Comparison of ENCODE assay signal across 1 cellular context in genomic region chr1:172533511-172534116, GRCh38.
TF ChIP-seq lines count a peak whose summit lies in the region.

No MANE protein-coding gene starts in this region.

TF ChIP-seq in K562, 482 proteins besides CTCF, POLR2A, EP300 and RAD21 (continued from another document and continues in another):
- TF ChIP-seq, protein P1, sequence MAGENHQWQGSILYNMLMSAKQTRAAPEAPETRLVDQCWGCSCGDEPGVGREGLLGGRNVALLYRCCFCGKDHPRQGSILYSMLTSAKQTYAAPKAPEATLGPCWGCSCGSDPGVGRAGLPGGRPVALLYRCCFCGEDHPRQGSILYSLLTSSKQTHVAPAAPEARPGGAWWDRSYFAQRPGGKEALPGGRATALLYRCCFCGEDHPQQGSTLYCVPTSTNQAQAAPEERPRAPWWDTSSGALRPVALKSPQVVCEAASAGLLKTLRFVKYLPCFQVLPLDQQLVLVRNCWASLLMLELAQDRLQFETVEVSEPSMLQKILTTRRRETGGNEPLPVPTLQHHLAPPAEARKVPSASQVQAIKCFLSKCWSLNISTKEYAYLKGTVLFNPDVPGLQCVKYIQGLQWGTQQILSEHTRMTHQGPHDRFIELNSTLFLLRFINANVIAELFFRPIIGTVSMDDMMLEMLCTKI (IDR thresholded peaks at IDR 0.05; ENCODE audit: partially characterized antibody): no peak
- TF ChIP-seq FOXP1 (CRISPR knock-in tag; IDR thresholded peaks at IDR 0.05) (no peak), HDAC3 (IDR thresholded peaks at IDR 0.05; ENCODE audit: borderline replicate concordance, partially characterized antibody) (no peak), MITF (IDR thresholded peaks at IDR 0.05) (no peak), PML (IDR thresholded peaks at IDR 0.05; ENCODE audit: low read length) (0 out of 2 replicates have a peak, but pooled peaks have one; percentile 10), MED1 (CRISPR knock-in tag; IDR thresholded peaks at IDR 0.05; ENCODE audit: borderline replicate concordance) (no peak), ZNF324 (CRISPR knock-in tag; IDR thresholded peaks at IDR 0.05) (no peak), SAFB2 (IDR thresholded peaks at IDR 0.05; ENCODE audit: borderline replicate concordance, low read depth, low read length, severe bottlenecking) (no peak), ETS2 (tag; IDR thresholded peaks at IDR 0.05; ENCODE audit: borderline replicate concordance, poor library complexity, severe bottlenecking) (no peak), HLTF (IDR thresholded peaks at IDR 0.05) (no peak), NFATC3 (IDR thresholded peaks at IDR 0.05) (peak; percentile 53; the same call in 1 of the 2 replicates), U2AF1 (optimal IDR thresholded peaks at IDR 0.05; ENCODE audit: low read depth, low read length) (no peak), ZNF780A (CRISPR knock-in tag; IDR thresholded peaks at IDR 0.05) (no peak), DNMT1 (IDR thresholded peaks at IDR 0.05) (0 out of 2 replicates have a peak, but pooled peaks have one; percentile 39), ZNF282 (CRISPR knock-in tag; IDR thresholded peaks at IDR 0.05) (no peak), NELFE (IDR thresholded peaks at IDR 0.05; ENCODE audit: insufficient read depth, insufficient read length) (no peak), CHD4 (IDR thresholded peaks at IDR 0.05; ENCODE audit: insufficient read depth, insufficient replicate concordance, low read depth, low read length, poor library complexity, severe bottlenecking) (no peak), MTA2 (IDR thresholded peaks at IDR 0.05; ENCODE audit: low read depth) (0 out of 2 replicates have a peak, but pooled peaks have one; percentile 16), LARP7 (IDR thresholded peaks at IDR 0.05) (no peak; the same call in 1 of the 2 replicates), ZNF140 (CRISPR knock-in tag; IDR thresholded peaks at IDR 0.05) (no peak), FOXJ2 (tag; IDR thresholded peaks at IDR 0.05) (no peak), ZNF280A (IDR thresholded peaks at IDR 0.05; ENCODE audit: low read depth, partially characterized antibody) (no peak), SMAD4 (CRISPR knock-in tag; conservative IDR thresholded peaks at IDR 0.05) (no peak), MTF1 (CRISPR knock-in tag; IDR thresholded peaks at IDR 0.05; ENCODE audit: borderline replicate concordance) (no peak), HDAC6 (IDR thresholded peaks at IDR 0.05; ENCODE audit: low read depth, low read length) (no peak), KDM4B (IDR thresholded peaks at IDR 0.05; ENCODE audit: borderline replicate concordance in 2 of 2, low read depth in 1 of 2) (no peak), RCOR1 (IDR thresholded peaks at IDR 0.05; ENCODE audit: borderline replicate concordance in 1 of 2, low read depth in 2 of 2, low read length in 2 of 2) (no peak), ZNF644 (tag; IDR thresholded peaks at IDR 0.05; ENCODE audit: low read depth) (no peak), XRCC4 (IDR thresholded peaks at IDR 0.05; ENCODE audit: extremely low read depth, insufficient read depth, insufficient read length) (no peak), NFRKB (IDR thresholded peaks at IDR 0.05; ENCODE audit: low read depth) (0 out of 2 replicates have a peak, but pooled peaks have one; percentile 46), ETV6 (IDR thresholded peaks at IDR 0.05; ENCODE audit: borderline replicate concordance in 1 of 2, low read depth in 2 of 2, low read length in 1 of 2) (no peak), ETV6 (CRISPR knock-in tag; IDR thresholded peaks at IDR 0.05; ENCODE audit: borderline replicate concordance) (no peak), KAT2B (IDR thresholded peaks at IDR 0.05; ENCODE audit: low read depth, low read length) (no peak), CBFA2T2 (conservative IDR thresholded peaks at IDR 0.05) (no peak), HBP1 (CRISPR knock-in tag; IDR thresholded peaks at IDR 0.05) (0 out of 2 replicates have a peak, but pooled peaks have one; percentile 58), NR4A1 (CRISPR knock-in tag; IDR thresholded peaks at IDR 0.05) (no peak), NR4A1 (tag; IDR thresholded peaks at IDR 0.05) (no peak), HDAC1 (IDR thresholded peaks at IDR 0.05) (peak in 1 of 2 experiments; percentile 52; a peak in 2 of 4 replicates), KAT8 (IDR thresholded peaks at IDR 0.05; ENCODE audit: low read depth) (no peak), ZFX (CRISPR knock-in tag; IDR thresholded peaks at IDR 0.05) (no peak), MBD2 (IDR thresholded peaks at IDR 0.05; ENCODE audit: borderline replicate concordance, low read depth) (no peak), ZNF239 (CRISPR knock-in tag; IDR thresholded peaks at IDR 0.05) (no peak), EHMT2 (IDR thresholded peaks at IDR 0.05) (0 out of 2 replicates have a peak, but pooled peaks have one; percentile 9), XRCC3 (IDR thresholded peaks at IDR 0.05) (no peak)
- TF ChIP-seq, protein P2, sequence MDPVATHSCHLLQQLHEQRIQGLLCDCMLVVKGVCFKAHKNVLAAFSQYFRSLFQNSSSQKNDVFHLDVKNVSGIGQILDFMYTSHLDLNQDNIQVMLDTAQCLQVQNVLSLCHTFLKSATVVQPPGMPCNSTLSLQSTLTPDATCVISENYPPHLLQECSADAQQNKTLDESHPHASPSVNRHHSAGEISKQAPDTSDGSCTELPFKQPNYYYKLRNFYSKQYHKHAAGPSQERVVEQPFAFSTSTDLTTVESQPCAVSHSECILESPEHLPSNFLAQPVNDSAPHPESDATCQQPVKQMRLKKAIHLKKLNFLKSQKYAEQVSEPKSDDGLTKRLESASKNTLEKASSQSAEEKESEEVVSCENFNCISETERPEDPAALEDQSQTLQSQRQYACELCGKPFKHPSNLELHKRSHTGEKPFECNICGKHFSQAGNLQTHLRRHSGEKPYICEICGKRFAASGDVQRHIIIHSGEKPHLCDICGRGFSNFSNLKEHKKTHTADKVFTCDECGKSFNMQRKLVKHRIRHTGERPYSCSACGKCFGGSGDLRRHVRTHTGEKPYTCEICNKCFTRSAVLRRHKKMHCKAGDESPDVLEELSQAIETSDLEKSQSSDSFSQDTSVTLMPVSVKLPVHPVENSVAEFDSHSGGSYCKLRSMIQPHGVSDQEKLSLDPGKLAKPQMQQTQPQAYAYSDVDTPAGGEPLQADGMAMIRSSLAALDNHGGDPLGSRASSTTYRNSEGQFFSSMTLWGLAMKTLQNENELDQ (CRISPR knock-in tag; IDR thresholded peaks at IDR 0.05; ENCODE audit: borderline replicate concordance): no peak
- TF ChIP-seq, protein P3, sequence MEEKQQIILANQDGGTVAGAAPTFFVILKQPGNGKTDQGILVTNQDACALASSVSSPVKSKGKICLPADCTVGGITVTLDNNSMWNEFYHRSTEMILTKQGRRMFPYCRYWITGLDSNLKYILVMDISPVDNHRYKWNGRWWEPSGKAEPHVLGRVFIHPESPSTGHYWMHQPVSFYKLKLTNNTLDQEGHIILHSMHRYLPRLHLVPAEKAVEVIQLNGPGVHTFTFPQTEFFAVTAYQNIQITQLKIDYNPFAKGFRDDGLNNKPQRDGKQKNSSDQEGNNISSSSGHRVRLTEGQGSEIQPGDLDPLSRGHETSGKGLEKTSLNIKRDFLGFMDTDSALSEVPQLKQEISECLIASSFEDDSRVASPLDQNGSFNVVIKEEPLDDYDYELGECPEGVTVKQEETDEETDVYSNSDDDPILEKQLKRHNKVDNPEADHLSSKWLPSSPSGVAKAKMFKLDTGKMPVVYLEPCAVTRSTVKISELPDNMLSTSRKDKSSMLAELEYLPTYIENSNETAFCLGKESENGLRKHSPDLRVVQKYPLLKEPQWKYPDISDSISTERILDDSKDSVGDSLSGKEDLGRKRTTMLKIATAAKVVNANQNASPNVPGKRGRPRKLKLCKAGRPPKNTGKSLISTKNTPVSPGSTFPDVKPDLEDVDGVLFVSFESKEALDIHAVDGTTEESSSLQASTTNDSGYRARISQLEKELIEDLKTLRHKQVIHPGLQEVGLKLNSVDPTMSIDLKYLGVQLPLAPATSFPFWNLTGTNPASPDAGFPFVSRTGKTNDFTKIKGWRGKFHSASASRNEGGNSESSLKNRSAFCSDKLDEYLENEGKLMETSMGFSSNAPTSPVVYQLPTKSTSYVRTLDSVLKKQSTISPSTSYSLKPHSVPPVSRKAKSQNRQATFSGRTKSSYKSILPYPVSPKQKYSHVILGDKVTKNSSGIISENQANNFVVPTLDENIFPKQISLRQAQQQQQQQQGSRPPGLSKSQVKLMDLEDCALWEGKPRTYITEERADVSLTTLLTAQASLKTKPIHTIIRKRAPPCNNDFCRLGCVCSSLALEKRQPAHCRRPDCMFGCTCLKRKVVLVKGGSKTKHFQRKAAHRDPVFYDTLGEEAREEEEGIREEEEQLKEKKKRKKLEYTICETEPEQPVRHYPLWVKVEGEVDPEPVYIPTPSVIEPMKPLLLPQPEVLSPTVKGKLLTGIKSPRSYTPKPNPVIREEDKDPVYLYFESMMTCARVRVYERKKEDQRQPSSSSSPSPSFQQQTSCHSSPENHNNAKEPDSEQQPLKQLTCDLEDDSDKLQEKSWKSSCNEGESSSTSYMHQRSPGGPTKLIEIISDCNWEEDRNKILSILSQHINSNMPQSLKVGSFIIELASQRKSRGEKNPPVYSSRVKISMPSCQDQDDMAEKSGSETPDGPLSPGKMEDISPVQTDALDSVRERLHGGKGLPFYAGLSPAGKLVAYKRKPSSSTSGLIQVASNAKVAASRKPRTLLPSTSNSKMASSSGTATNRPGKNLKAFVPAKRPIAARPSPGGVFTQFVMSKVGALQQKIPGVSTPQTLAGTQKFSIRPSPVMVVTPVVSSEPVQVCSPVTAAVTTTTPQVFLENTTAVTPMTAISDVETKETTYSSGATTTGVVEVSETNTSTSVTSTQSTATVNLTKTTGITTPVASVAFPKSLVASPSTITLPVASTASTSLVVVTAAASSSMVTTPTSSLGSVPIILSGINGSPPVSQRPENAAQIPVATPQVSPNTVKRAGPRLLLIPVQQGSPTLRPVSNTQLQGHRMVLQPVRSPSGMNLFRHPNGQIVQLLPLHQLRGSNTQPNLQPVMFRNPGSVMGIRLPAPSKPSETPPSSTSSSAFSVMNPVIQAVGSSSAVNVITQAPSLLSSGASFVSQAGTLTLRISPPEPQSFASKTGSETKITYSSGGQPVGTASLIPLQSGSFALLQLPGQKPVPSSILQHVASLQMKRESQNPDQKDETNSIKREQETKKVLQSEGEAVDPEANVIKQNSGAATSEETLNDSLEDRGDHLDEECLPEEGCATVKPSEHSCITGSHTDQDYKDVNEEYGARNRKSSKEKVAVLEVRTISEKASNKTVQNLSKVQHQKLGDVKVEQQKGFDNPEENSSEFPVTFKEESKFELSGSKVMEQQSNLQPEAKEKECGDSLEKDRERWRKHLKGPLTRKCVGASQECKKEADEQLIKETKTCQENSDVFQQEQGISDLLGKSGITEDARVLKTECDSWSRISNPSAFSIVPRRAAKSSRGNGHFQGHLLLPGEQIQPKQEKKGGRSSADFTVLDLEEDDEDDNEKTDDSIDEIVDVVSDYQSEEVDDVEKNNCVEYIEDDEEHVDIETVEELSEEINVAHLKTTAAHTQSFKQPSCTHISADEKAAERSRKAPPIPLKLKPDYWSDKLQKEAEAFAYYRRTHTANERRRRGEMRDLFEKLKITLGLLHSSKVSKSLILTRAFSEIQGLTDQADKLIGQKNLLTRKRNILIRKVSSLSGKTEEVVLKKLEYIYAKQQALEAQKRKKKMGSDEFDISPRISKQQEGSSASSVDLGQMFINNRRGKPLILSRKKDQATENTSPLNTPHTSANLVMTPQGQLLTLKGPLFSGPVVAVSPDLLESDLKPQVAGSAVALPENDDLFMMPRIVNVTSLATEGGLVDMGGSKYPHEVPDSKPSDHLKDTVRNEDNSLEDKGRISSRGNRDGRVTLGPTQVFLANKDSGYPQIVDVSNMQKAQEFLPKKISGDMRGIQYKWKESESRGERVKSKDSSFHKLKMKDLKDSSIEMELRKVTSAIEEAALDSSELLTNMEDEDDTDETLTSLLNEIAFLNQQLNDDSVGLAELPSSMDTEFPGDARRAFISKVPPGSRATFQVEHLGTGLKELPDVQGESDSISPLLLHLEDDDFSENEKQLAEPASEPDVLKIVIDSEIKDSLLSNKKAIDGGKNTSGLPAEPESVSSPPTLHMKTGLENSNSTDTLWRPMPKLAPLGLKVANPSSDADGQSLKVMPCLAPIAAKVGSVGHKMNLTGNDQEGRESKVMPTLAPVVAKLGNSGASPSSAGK (IDR thresholded peaks at IDR 0.05): no peak
- TF ChIP-seq, protein P4, sequence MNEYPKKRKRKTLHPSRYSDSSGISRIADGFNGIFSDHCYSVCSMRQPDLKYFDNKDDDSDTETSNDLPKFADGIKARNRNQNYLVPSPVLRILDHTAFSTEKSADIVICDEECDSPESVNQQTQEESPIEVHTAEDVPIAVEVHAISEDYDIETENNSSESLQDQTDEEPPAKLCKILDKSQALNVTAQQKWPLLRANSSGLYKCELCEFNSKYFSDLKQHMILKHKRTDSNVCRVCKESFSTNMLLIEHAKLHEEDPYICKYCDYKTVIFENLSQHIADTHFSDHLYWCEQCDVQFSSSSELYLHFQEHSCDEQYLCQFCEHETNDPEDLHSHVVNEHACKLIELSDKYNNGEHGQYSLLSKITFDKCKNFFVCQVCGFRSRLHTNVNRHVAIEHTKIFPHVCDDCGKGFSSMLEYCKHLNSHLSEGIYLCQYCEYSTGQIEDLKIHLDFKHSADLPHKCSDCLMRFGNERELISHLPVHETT (CRISPR knock-in tag; conservative IDR thresholded peaks at IDR 0.05 in 1 of 2, IDR thresholded peaks at IDR 0.05 in 1 of 2): no peak
